ENCODE assay signal across 21 cellular contexts in genomic region chr6:108083349-108083748, GRCh38.
"Had no signal": no experiment of that assay in that cellular context is flagged by ENCODE, and none has a peak within 500 bp of the region (broad histone marks: within the 10 kb centered on the region; RNA-seq: fewer than 3 reads in every experiment).

No MANE protein-coding gene starts in this region.

- H3K27ac ChIP-seq: breast epithelium, heart left ventricle, tibial nerve had no signal

- H3K4me3 ChIP-seq: breast epithelium, heart left ventricle, tibial nerve had no signal

- H3K36me3 ChIP-seq: breast epithelium, heart left ventricle, tibial nerve had no signal

- DNase-seq: activated CD4-positive, alpha-beta memory T cell treated with anti-CD3 and anti-CD28 coated beads, Interleukin-2, amount 10 ng/mL, durations not matched to agents 7 days and 5 days; activated CD4-positive, alpha-beta T cell treated with anti-CD3 and anti-CD28 coated beads for 1 hour; activated CD4-positive, alpha-beta T cell treated with anti-CD3 and anti-CD28 coated beads, Interleukin-2, amount 10 ng/mL, durations not matched to agents 7 days and 5 days; activated CD8-positive, alpha-beta memory T cell treated with anti-CD3 and anti-CD28 coated beads, Interleukin-2, amount 50 U/mL, for 48 hours; activated naive CD8-positive, alpha-beta T cell treated with anti-CD3 and anti-CD28 coated beads, Interleukin-2, amount 50 U/mL, for 24 hours; activated T-cell treated with anti-CD3 and anti-CD28 coated beads, Interleukin-2, amount 50 U/mL, for 24 hours; dermis blood vessel endothelial cell; effector CD8-positive, alpha-beta T cell; foreskin fibroblast; heart left ventricle; hypothalamus; immature natural killer cell; midbrain; naive thymus-derived CD8-positive, alpha-beta T cell; right cardiac atrium; stimulated activated naive CD4-positive, alpha-beta T cell treated with Interleukin-2 at 50 U/mL for 16 hours; SW 1271; T1000 had no signal

- ATAC-seq: activated naive CD8-positive, alpha-beta T cell treated with anti-CD3 and anti-CD28 coated beads, Interleukin-2, amount 50 U/mL, for 24 hours; heart left ventricle; naive thymus-derived CD8-positive, alpha-beta T cell; right cardiac atrium; WTC11 had no signal

- H3K27me3 ChIP-seq: breast epithelium had no signal

- H3K4me1 ChIP-seq: breast epithelium, heart left ventricle, tibial nerve had no signal

- H3K9me3 ChIP-seq: breast epithelium, heart left ventricle, tibial nerve had no signal
